Comparison of ENCODE assay signal across 1 cellular context in genomic region chr7:23410446-23411183, GRCh38.
TF ChIP-seq lines count a peak whose summit lies in the region.

No MANE protein-coding gene starts in this region.

TF ChIP-seq in GM12878, 131 proteins besides CTCF, POLR2A, EP300 and RAD21 (continued from another document):
- peak; percentile 94 for TF ChIP-seq SKIL (IDR thresholded peaks at IDR 0.05; ENCODE audit: low read depth, poor library complexity, severe bottlenecking)
- no peak for TF ChIP-seq STAT3 (IDR thresholded peaks at IDR 0.05; ENCODE audit: low read depth, low read length)
- TF ChIP-seq HCFC1 (IDR thresholded peaks at IDR 0.05; ENCODE audit: low read length) = no peak
- TF ChIP-seq RAD51 (IDR thresholded peaks at IDR 0.05) = no peak
- TF ChIP-seq KLF5 (IDR thresholded peaks at IDR 0.05; ENCODE audit: partially characterized antibody) = no peak
- TF ChIP-seq HDAC6 (IDR thresholded peaks at IDR 0.05; ENCODE audit: unreplicated experiment) = no peak
- no peak for TF ChIP-seq POLR2AphosphoS2 (IDR thresholded peaks at IDR 0.05; ENCODE audit: low read depth, low read length)
- 0 out of 2 replicates have a peak, but pooled peaks have one; percentile 43 for TF ChIP-seq DPF2 (IDR thresholded peaks at IDR 0.05)
